Comparison of ENCODE assay signal across 9 cellular contexts in genomic region chr13:74850893-74851292, GRCh38.
"Had no signal": no experiment of that assay in that cellular context is flagged by ENCODE, and none has a peak within 500 bp of the region (broad histone marks: within the 10 kb centered on the region; RNA-seq: fewer than 3 reads in every experiment).

No MANE protein-coding gene starts in this region.

- H3K9ac ChIP-seq: GM23248 had no signal

- H3K36me3 ChIP-seq: HAP-1 had no signal

- H3K4me1 ChIP-seq: HAP-1 had no signal

- DNase-seq: GM23248, H7, HFFc6, IMR-90, KG1 had no signal

- ATAC-seq: HCT116, K562 had no signal

- H2AFZ ChIP-seq: GM23248 had no signal

- H3K27ac Mint-ChIP-seq: HFFc6 had no signal

- H3K27ac ChIP-seq: GM23248 had no signal

- H3K9me3 ChIP-seq: HAP-1 had no signal

- H3K4me3 ChIP-seq: GM23248, HAP-1, K562 had no signal

- FAIRE-seq: HTR-8/SVneo, K562 had no signal

- H3K4me3 Mint-ChIP-seq: HFFc6 had no signal
